26 cellular contexts compared by ENCODE assay signal in genomic region chr16:11480634-11481033, GRCh38.
"Had no signal": no experiment of that assay in that cellular context is flagged by ENCODE, and none has a peak within 500 bp of the region (broad histone marks: within the 10 kb centered on the region; RNA-seq: fewer than 3 reads in every experiment).

No MANE protein-coding gene starts in this region.

- H3K79me2 ChIP-seq: parathyroid adenoma had no signal

- H3K9me3 ChIP-seq: thoracic aorta, thyroid gland, vagina had no signal

- H3K4me1 ChIP-seq: neural progenitor cell, parathyroid adenoma, psoas muscle, spleen, thyroid gland, tibial nerve, upper lobe of left lung, vagina had no signal

- ATAC-seq: natural killer cell; psoas muscle; right cardiac atrium; sciatic nerve; stimulated activated naive B cell treated with anti-CD40 and anti-IgM and Interleukin-4, amounts not matched to agents 10 μg/mL and 1 μg/mL and 100 μg/mL, for 72 hours had no signal

- H3K27ac ChIP-seq: neural progenitor cell, ovary, parathyroid adenoma, psoas muscle, skin epidermis, spleen, stomach, thoracic aorta, thyroid gland, tibial nerve, upper lobe of left lung, vagina had no signal

- DNase-seq: natural killer cell; occipital lobe; ovary; psoas muscle; right cardiac atrium; spleen; stimulated activated CD4-positive, alpha-beta T cell treated with anti-CD3 and anti-CD28 coated beads, Interleukin-12 subunit alpha, Interleukin-12 subunit beta, amount 100 ng/mL, for 4 hours; stimulated activated CD4-positive, alpha-beta T cell treated with anti-CD3 and anti-CD28 coated beads, Interleukin-1b, Interleukin-23, amount 100 ng/mL, for 48 hours; stimulated activated CD4-positive, alpha-beta T cell treated with anti-CD3 and anti-CD28 coated beads, Interleukin-4, amount 100 ng/mL, for 1 hour; stimulated activated CD4-positive, alpha-beta T cell treated with anti-CD3 and anti-CD28 coated beads, Interleukin-4, amount 100 ng/mL, for 4 hours; stimulated activated CD8-positive, alpha-beta memory T cell treated with anti-CD3 and anti-CD28 coated beads, Interleukin-4, amount 100 ng/mL, for 48 hours; stimulated activated naive B cell treated with anti-CD40 and anti-IgM and Interleukin-4, amounts not matched to agents 10 μg/mL and 1 μg/mL and 100 μg/mL, for 72 hours; stimulated activated naive CD4-positive, alpha-beta T cell treated with Interleukin-2 at 50 U/mL for 16 hours; stomach; thyroid gland; trophoblast cell; upper lobe of left lung had no signal

- H3K4me2 ChIP-seq: neural progenitor cell, smooth muscle cell had no signal

- H3K4me3 ChIP-seq: neural progenitor cell, ovary, psoas muscle, skin epidermis, smooth muscle cell, spleen, stomach, thoracic aorta, thyroid gland, tibial nerve, upper lobe of left lung, vagina had no signal

- H3K27me3 ChIP-seq: neural progenitor cell, ovary, spleen, stomach, thyroid gland, tibial nerve, upper lobe of left lung, vagina had no signal

- H3K36me3 ChIP-seq: neural progenitor cell, ovary, spleen, stomach, thoracic aorta, thyroid gland, upper lobe of left lung, vagina had no signal

- H3K9ac ChIP-seq: neural progenitor cell, parathyroid adenoma had no signal

- H2AFZ ChIP-seq: neural progenitor cell, parathyroid adenoma had no signal

- FAIRE-seq: urothelium cell line had no signal
